In the genomic region with DNA sequence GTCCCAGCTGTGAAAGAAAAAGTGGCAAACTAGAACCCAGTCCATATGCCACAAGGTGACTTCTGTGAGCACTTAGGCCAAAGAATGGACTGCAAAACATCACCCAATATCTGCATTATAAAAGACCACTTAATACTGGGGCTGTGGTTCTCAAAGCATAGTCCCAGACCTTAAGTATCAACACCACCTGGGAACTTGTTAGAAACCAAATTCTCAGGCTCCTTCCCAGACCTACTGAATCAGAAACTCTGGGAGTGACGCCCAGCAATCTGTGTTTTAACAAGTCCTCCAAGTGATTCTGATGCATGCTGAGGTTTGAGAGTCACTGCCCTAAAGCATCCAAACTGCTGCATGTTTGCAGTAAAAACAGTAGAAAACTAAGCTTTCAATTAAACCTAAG, we compare ENCODE assay signal across 16 cellular contexts.
DNase-seq lines count a peak whose midpoint lies in the region; ATAC-seq and TF ChIP-seq lines count a peak whose summit lies in the region.
"Had no signal": no experiment of that assay in that cellular context is flagged by ENCODE, and none has a peak within 500 bp of the region (broad histone marks: within the 10 kb centered on the region; RNA-seq: fewer than 3 reads in every experiment).

No MANE protein-coding gene starts in this region.

- TF ChIP-seq POLR2A in IMR-90 (IDR thresholded peaks at IDR 0.05; ENCODE audit: low read depth, low read length): no peak

- H4K5ac ChIP-seq in IMR-90 (ENCODE audit: low read depth, low read length): no peak overlapping the region

- H3K4me1 ChIP-seq in IMR-90 (ENCODE audit: control insufficient read depth, insufficient read depth, low read length): peaks cover 6% of the 10 kb centered on the region; the same call in 1 of the 2 replicates
- H3K4me1 ChIP-seq: SJCRH30 had no signal

- no peak overlapping the region for H2AFZ ChIP-seq in IMR-90 (replicated peaks; ENCODE audit: low read length, poor library complexity)

- in situ Hi-C loops in IMR-90 (cut with MboI; ENCODE audit: low sequenced_read_pairs): no loop called here

- intact Hi-C loops in IMR-90 (cut with micrococcal nuclease): no loop called here

- ATAC-seq in IMR-90 (ENCODE audit: low read depth) (no peak), GM21619 (IDR thresholded peaks at IDR 0.05; ENCODE audit: unreplicated experiment) (no peak), GM21526 (IDR thresholded peaks at IDR 0.05; ENCODE audit: low FRiP score, unreplicated experiment) (no peak)

- no peaks in the 10 kb centered on the region for H3K9me1 ChIP-seq in IMR-90 (ENCODE audit: insufficient read depth, low read length)

- no peak overlapping the region for H3K9ac ChIP-seq in IMR-90 (ENCODE audit: low read depth, low read length)

- no peak overlapping the region for H3K14ac ChIP-seq in IMR-90 (replicated peaks; ENCODE audit: low read depth, low read length)

- no peak overlapping the region for H3K27ac ChIP-seq in IMR-90 (ENCODE audit: insufficient read depth, low read length)
- H3K27ac ChIP-seq in epithelial cell of prostate: no peak overlapping the region
- H3K27ac ChIP-seq: SJCRH30 had no signal

- H3K79me1 ChIP-seq in IMR-90 (ENCODE audit: low read depth in 1 of 2, low read length in 2 of 2): no peaks in the 10 kb centered on the region

- H3K27me3 ChIP-seq in IMR-90 (ENCODE audit: control insufficient read depth, insufficient read depth, low read length): no peaks in the 10 kb centered on the region
- H3K27me3 ChIP-seq: SJCRH30 had no signal

- H2BK120ac ChIP-seq in IMR-90 (ENCODE audit: low read depth, low read length): no peak overlapping the region

- no peak overlapping the region for H2BK5ac ChIP-seq in IMR-90 (ENCODE audit: low read depth, low read length, poor library complexity, severe bottlenecking)

- no peak overlapping the region for H4K91ac ChIP-seq in IMR-90 (ENCODE audit: insufficient read depth, low read depth, low read length)

- no peak overlapping the region for H3K4me2 ChIP-seq in IMR-90 (ENCODE audit: low read depth, low read length)

- no CpG with 5 or more reads among the region's 1 CpG for WGBS in IMR-90 (ENCODE audit: extremely low coverage in 2 of 2, insufficient read length in 1 of 2), 2 experiments

- BruUV-seq in IMR-90 (replicated peaks; lab: Mats Ljungman, UMichigan): no TSS peak

- dilution Hi-C loops in IMR-90 (cut with HindIII; ENCODE audit: low sequenced_read_pairs, unreplicated experiment): no loop called here

- DNase-seq in AG09309 (ENCODE audit: low read depth) (peak; percentile 21), IMR-90 (peak; percentile 20), epithelial cell of prostate (ENCODE audit: low read depth, low spot score) (peak; percentile 27), iPS DF 19.7 (ENCODE audit: low read depth, low spot score) (peak; percentile 56), A172 (ENCODE audit: low spot score) (no peak)
- DNase-seq: DMS53, EL, HCEC 1CT, NCI-H1694 treated with DMSO at 0.1 percent for 48 hours, NCI-H2081 treated with DMSO at 0.1 percent for 48 hours, NCI-H446, NCI-H526, OCI-M1, SJCRH30 had no signal

- H4K20me1 ChIP-seq in IMR-90 (ENCODE audit: insufficient read depth, low read length): no peaks in the 10 kb centered on the region

- H3K56ac ChIP-seq in IMR-90 (ENCODE audit: extremely low read depth, insufficient read depth, low read length): no peak overlapping the region

- no peak overlapping the region for H2AK9ac ChIP-seq in IMR-90 (replicated peaks; ENCODE audit: low read depth, low read length, poor library complexity)

- H3K18ac ChIP-seq in IMR-90 (ENCODE audit: low read depth, low read length): no peak overlapping the region

- H3K36me3 ChIP-seq in IMR-90 (ENCODE audit: control insufficient read depth, insufficient read depth, low read length): no peaks in the 10 kb centered on the region
- H3K36me3 ChIP-seq: SJCRH30 had no signal

- H2AK5ac ChIP-seq in IMR-90 (ENCODE audit: low read depth, low read length): no peak overlapping the region

- no peak overlapping the region for H3K4ac ChIP-seq in IMR-90 (ENCODE audit: low read depth, low read length)

- no peak overlapping the region for H3K4me3 ChIP-seq in AG09309 (ENCODE audit: control insufficient read depth, low read depth, low read length)
- H3K4me3 ChIP-seq in IMR-90 (ENCODE audit: insufficient read depth, low read depth, low read length): no peak overlapping the region
- H3K4me3 ChIP-seq: SJCRH30 had no signal

- no peak overlapping the region for H2BK20ac ChIP-seq in IMR-90 (ENCODE audit: low read depth, low read length)

- TF ChIP-seq CTCF in AG09309 (IDR thresholded peaks at IDR 0.05; ENCODE audit: control insufficient read depth, insufficient read depth, low read depth, low read length, missing control alignments) (no peak), IMR-90 (conservative IDR thresholded peaks at IDR 0.05; ENCODE audit: low read depth, low read length) (no peak)

- no peaks in the 10 kb centered on the region for H3K9me3 ChIP-seq in IMR-90 (ENCODE audit: control insufficient read depth, insufficient read depth, low read length)
- H3K9me3 ChIP-seq: SJCRH30 had no signal

- no peak overlapping the region for H2BK15ac ChIP-seq in IMR-90 (ENCODE audit: low read depth, low read length)

- CTCF ChIA-PET in IMR-90 (lab: Yijun Ruan, JAX): no interaction called here

- no peak overlapping the region for H3K23ac ChIP-seq in IMR-90 (ENCODE audit: low read depth, low read length)

- no peak for TF ChIP-seq RAD21 in IMR-90 (IDR thresholded peaks at IDR 0.05; ENCODE audit: low read length)

- POLR2A ChIA-PET in IMR-90 (lab: Charles Lee; ENCODE audit: unreplicated experiment): no interaction called here

- no peak overlapping the region for H4K8ac ChIP-seq in IMR-90 (ENCODE audit: low read depth in 2 of 2, low read length in 2 of 2)

TF ChIP-seq in IMR-90, 13 proteins besides CTCF, POLR2A, EP300 and RAD21:
- no peak for TF ChIP-seq MXI1 (IDR thresholded peaks at IDR 0.05; ENCODE audit: borderline replicate concordance, low read depth, low read length)
- no peak for TF ChIP-seq RCOR1 (IDR thresholded peaks at IDR 0.05; ENCODE audit: insufficient replicate concordance, low read length)
- TF ChIP-seq FOS (IDR thresholded peaks at IDR 0.05; ENCODE audit: low read depth, low read length): no peak
- no peak for TF ChIP-seq BHLHE40 (IDR thresholded peaks at IDR 0.05; ENCODE audit: low read depth, low read length)
- TF ChIP-seq, protein P1, sequence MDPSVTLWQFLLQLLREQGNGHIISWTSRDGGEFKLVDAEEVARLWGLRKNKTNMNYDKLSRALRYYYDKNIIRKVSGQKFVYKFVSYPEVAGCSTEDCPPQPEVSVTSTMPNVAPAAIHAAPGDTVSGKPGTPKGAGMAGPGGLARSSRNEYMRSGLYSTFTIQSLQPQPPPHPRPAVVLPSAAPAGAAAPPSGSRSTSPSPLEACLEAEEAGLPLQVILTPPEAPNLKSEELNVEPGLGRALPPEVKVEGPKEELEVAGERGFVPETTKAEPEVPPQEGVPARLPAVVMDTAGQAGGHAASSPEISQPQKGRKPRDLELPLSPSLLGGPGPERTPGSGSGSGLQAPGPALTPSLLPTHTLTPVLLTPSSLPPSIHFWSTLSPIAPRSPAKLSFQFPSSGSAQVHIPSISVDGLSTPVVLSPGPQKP (IDR thresholded peaks at IDR 0.05; ENCODE audit: borderline replicate concordance, low read depth, low read length): no peak
- no peak for TF ChIP-seq MAZ (IDR thresholded peaks at IDR 0.05; ENCODE audit: borderline replicate concordance, low read depth, low read length)
- TF ChIP-seq CHD1 (IDR thresholded peaks at IDR 0.05; ENCODE audit: low read depth, low read length): no peak
- TF ChIP-seq SMC3 (IDR thresholded peaks at IDR 0.05; ENCODE audit: low read depth, low read length): no peak
- no peak for TF ChIP-seq NFE2L2 (IDR thresholded peaks at IDR 0.05; ENCODE audit: low read depth, low read length)
- TF ChIP-seq, protein P2, sequence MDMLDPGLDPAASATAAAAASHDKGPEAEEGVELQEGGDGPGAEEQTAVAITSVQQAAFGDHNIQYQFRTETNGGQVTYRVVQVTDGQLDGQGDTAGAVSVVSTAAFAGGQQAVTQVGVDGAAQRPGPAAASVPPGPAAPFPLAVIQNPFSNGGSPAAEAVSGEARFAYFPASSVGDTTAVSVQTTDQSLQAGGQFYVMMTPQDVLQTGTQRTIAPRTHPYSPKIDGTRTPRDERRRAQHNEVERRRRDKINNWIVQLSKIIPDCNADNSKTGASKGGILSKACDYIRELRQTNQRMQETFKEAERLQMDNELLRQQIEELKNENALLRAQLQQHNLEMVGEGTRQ (IDR thresholded peaks at IDR 0.05; ENCODE audit: low read depth, low read length): no peak
- no peak for TF ChIP-seq RFX5 (IDR thresholded peaks at IDR 0.05; ENCODE audit: low read depth, low read length)
- TF ChIP-seq CEBPB (IDR thresholded peaks at IDR 0.05; ENCODE audit: low read depth, low read length): no peak
- TF ChIP-seq MAFK (IDR thresholded peaks at IDR 0.05; ENCODE audit: low read depth, low read length): no peak
